In genomic region chr6:30915591-30915946, GRCh38 we compare ENCODE assay signal across 9 cellular contexts. TPM values are rescaled to one million over a fixed set of nuclear protein-coding genes. Genes with fewer than 3 reads are reported as not detected.
DNase-seq lines count a peak whose midpoint lies in the region; ATAC-seq and TF ChIP-seq lines count a peak whose summit lies in the region.
"Had no signal": no experiment of that assay in that cellular context is flagged by ENCODE, and none has a peak within 500 bp of the region (broad histone marks: within the 10 kb centered on the region; RNA-seq: fewer than 3 reads in every experiment).

No MANE protein-coding gene starts in this region.

- no peak overlapping the region for H3K4me3 ChIP-seq in CD8-positive, alpha-beta T cell (ENCODE audit: low read depth, low read length)
- no peak overlapping the region for H3K4me3 ChIP-seq in H7 (ENCODE audit: insufficient read depth, low read depth, low read length)
- H3K4me3 ChIP-seq in right cardiac atrium (ENCODE audit: low read length): no peak overlapping the region
- H3K4me3 ChIP-seq in retinal pigment epithelial cell (ENCODE audit: low read length): no peak overlapping the region

- H3K4me3 Mint-ChIP-seq in CD8-positive, alpha-beta T cell: peak overlapping the region; percentile 68

- peak; percentile 50 for TF ChIP-seq CTCF in CD8-positive, alpha-beta T cell (IDR thresholded peaks at IDR 0.05)
- TF ChIP-seq CTCF in retinal pigment epithelial cell (conservative IDR thresholded peaks at IDR 0.05; ENCODE audit: low read depth, low read length): peak; percentile 74

- no peak for ATAC-seq in CD8-positive, alpha-beta T cell
- peak; percentile 21 to 26 for ATAC-seq in right cardiac atrium

- no peak overlapping the region for H3K27ac ChIP-seq in CD8-positive, alpha-beta T cell (ENCODE audit: low read depth, low read length)
- H3K27ac ChIP-seq in angular gyrus (ENCODE audit: low read depth, low read length): peak overlapping the region; percentile 64
- H3K27ac ChIP-seq in right cardiac atrium (ENCODE audit: low read length): peak overlapping the region; percentile 76

- DNase-seq in CD8-positive, alpha-beta T cell: no peak
- DNase-seq in H7: peak; percentile 92
- peak; percentile 18 for DNase-seq in NCI-H82 treated with DMSO at 0.1 percent for 48 hours (lab: John Stamatoyannopoulos, UW; ENCODE audit: unreplicated experiment)
- peak in 1 of 3 donors; percentile 63 for DNase-seq in right cardiac atrium
- DNase-seq in retinal pigment epithelial cell (ENCODE audit: low read depth): no peak
- DNase-seq in stimulated activated naive CD4-positive, alpha-beta T cell treated with Interleukin-2 at 50 U/mL for 16 hours (lab: John Stamatoyannopoulos, UW): no peak
- DNase-seq in mesenteric fat pad (ENCODE audit: low spot score): no peak

- POLR2A ChIA-PET in CD8-positive, alpha-beta T cell (lab: Charles Lee): interaction anchor here (0.8 to 1.0 kb wide), 3 partner anchors 9 to 172 kb away, joined by 3 to 5 read pairs (median 3); no protein-coding TSS in a partner anchor

- H3K9me3 Mint-ChIP-seq in CD8-positive, alpha-beta T cell: no peaks in the 10 kb centered on the region

- H3K27me3 ChIP-seq in CD8-positive, alpha-beta T cell (ENCODE audit: insufficient read depth, low read length): no peaks in the 10 kb centered on the region
- H3K27me3 ChIP-seq in H7 (ENCODE audit: control insufficient read depth, insufficient read depth, low read length) (no peaks in the 10 kb centered on the region), right cardiac atrium (ENCODE audit: control insufficient read depth, insufficient read depth) (no peaks in the 10 kb centered on the region)

- intact Hi-C loops in CD8-positive, alpha-beta T cell (cut with DNase I, micrococcal nuclease): loop anchor here (1.0 to 2.0 kb wide), 3 partner anchors 154 to 213 kb away; no protein-coding TSS in a partner anchor
- intact Hi-C loops in right cardiac atrium (cut with DNase I): loop anchor here in 3 of 4 donors (2.0 to 10.0 kb wide), 4 partner anchors 153 to 171 kb away; partner anchors contain the start of genes FLOT1 (in 1 of the 3) and IER3 (in 1 of the 3)

- no peaks in the 10 kb centered on the region for H3K27me3 Mint-ChIP-seq in CD8-positive, alpha-beta T cell (ENCODE audit: low read depth)

- WGBS in right cardiac atrium: 17% methylated on average over 5 of the region's 5 CpGs

- H3K36me3 Mint-ChIP-seq in CD8-positive, alpha-beta T cell: peaks cover 69% of the 10 kb centered on the region

- peaks cover 28% of the 10 kb centered on the region for H3K4me1 Mint-ChIP-seq in CD8-positive, alpha-beta T cell (ENCODE audit: low read depth)

- CTCF ChIA-PET in CD8-positive, alpha-beta T cell (lab: Charles Lee): interaction anchor here (0.5 to 4.2 kb wide), 22 partner anchors 9 to 361 kb away, joined by 3 to 27 read pairs (median 4); partner anchors contain the start of genes MUCL3 and PSORS1C1

- no peaks in the 10 kb centered on the region for H3K9me3 ChIP-seq in CD8-positive, alpha-beta T cell (ENCODE audit: low read length)
- H3K9me3 ChIP-seq in right cardiac atrium (ENCODE audit: control insufficient read depth, low read length): no peaks in the 10 kb centered on the region

- peaks cover 15% of the 10 kb centered on the region for H3K4me1 ChIP-seq in CD8-positive, alpha-beta T cell (ENCODE audit: insufficient read depth, low read length)
- H3K4me1 ChIP-seq in right cardiac atrium (ENCODE audit: control insufficient read depth, insufficient read depth, low read length): peaks cover 2% of the 10 kb centered on the region

- H3K36me3 ChIP-seq in CD8-positive, alpha-beta T cell (ENCODE audit: insufficient read depth, low read length): peaks cover 5% of the 10 kb centered on the region
- peaks cover 20% of the 10 kb centered on the region for H3K36me3 ChIP-seq in H7 (replicated peaks; ENCODE audit: control insufficient read depth, insufficient read depth, low read length)

- peak overlapping the region; percentile 39 for H3K27ac Mint-ChIP-seq in CD8-positive, alpha-beta T cell

RNA-seq across cellular contexts. Expression of gene VARS2, which starts 1.5 kb away (rescaled TPM):
- total RNA-seq in CD8-positive, alpha-beta T cell: 10 to 100 TPM; 19.5 to 20.6 TPM
- 54.4 and 60.5 TPM in 2 replicates for total RNA-seq in H7 (2014; rRNA removed; shearing (Covaris generic))
- total RNA-seq in right cardiac atrium: 10 to 100 TPM; 14.8 to 20.8 (median 16.9) TPM
- 14.2 TPM for polyA plus RNA-seq in right cardiac atrium
- total RNA-seq in mesenteric fat pad: 23.5 TPM

RNA-seq across cellular contexts. Expression of gene GTF2H4, which starts 7.6 kb away (rescaled TPM):
- 1 to 10 TPM; 7.0 to 7.5 TPM for total RNA-seq in CD8-positive, alpha-beta T cell
- 30.5 and 30.9 TPM in 2 replicates for total RNA-seq in H7 (2014; rRNA removed; shearing (Covaris generic))
- total RNA-seq in right cardiac atrium (10 to 100 TPM; 13.6 to 29.7 (median 18.2) TPM), mesenteric fat pad (44.4 TPM)
- polyA plus RNA-seq in right cardiac atrium: 10.6 TPM

RNA-seq across cellular contexts. Expression of gene SFTA2, which starts 16.4 kb away (rescaled TPM):
- total RNA-seq in CD8-positive, alpha-beta T cell: not detected
- total RNA-seq in H7 (2014; rRNA removed; shearing (Covaris generic)): not detected in 2 replicates
- total RNA-seq in right cardiac atrium: under 1 TPM in 1 of 4 donors, not detected in 3; 0.45 TPM
- not detected for polyA plus RNA-seq in right cardiac atrium
- total RNA-seq in mesenteric fat pad: not detected
- total RNA-seq: T-helper 2 cell treated with Interferon-gamma antibody and Interleukin-4, amounts not matched to agents 100 ng/mL and 5 ng/mL, for 36 hours had no signal

RNA-seq across cellular contexts. Expression of gene MUCL3, which starts 25.2 kb away (rescaled TPM):
- not detected for total RNA-seq in CD8-positive, alpha-beta T cell
- total RNA-seq in H7 (2014; rRNA removed; shearing (Covaris generic)): not detected in 2 replicates
- total RNA-seq in right cardiac atrium: not detected
- polyA plus RNA-seq in right cardiac atrium: not detected
- not detected for total RNA-seq in mesenteric fat pad
- total RNA-seq: T-helper 2 cell treated with Interferon-gamma antibody and Interleukin-4, amounts not matched to agents 100 ng/mL and 5 ng/mL, for 36 hours had no signal

RNA-seq across cellular contexts. Expression of gene DDR1, which starts 31.2 kb away (rescaled TPM):
- 1 to 10 TPM; 5.9 to 8.0 TPM for total RNA-seq in CD8-positive, alpha-beta T cell
- total RNA-seq in H7 (2014; rRNA removed; shearing (Covaris generic)): 117 and 127 TPM in 2 replicates
- total RNA-seq in right cardiac atrium (100 to 1,000 TPM in 2 of 4 donors, 10 to 100 TPM in 2; 96.2 to 120 (median 100) TPM), mesenteric fat pad (82.1 TPM)
- 46.9 TPM for polyA plus RNA-seq in right cardiac atrium

Comparison
In these comparisons a context has a peak if more than half of its experiments do, and no peak if none do; other contexts are left out.
1. DNase-seq: peak in H7 (single experiment) and NCI-H82 treated with DMSO at 0.1 percent for 48 hours (single experiment); none in CD8-positive, alpha-beta T cell (0 of 7), retinal pigment epithelial cell (single experiment), stimulated activated naive CD4-positive, alpha-beta T cell treated with Interleukin-2 at 50 U/mL for 16 hours (single experiment) and mesenteric fat pad (single experiment).